Comparison of ENCODE assay signal across 5 cellular contexts in the genomic region with DNA sequence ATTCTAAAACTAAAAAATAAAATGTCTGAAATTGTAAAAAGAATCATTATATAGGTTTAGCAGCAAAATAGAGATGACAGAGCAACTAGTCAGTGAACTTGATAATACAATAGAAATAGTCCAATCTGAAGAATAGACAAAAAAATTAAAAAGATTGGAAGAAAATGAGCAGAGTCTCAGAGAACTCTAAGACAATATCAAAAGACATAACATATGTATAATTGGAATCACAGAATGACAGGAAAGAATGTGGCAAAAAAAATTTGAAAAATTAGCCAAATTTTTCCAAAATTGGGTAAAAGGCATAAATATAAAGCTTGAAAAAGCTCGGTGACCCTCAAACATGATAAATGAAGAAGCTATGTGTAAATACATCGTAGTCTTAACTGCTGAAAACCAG.
"Had no signal": no experiment of that assay in that cellular context is flagged by ENCODE, and none has a peak within 500 bp of the region (broad histone marks: within the 10 kb centered on the region; RNA-seq: fewer than 3 reads in every experiment).

No MANE protein-coding gene starts in this region.

- DNase-seq: GDM1 had no signal

- FAIRE-seq: GM12878, GM12891, GM12892, GM18507 had no signal

- H3K4me3 ChIP-seq: GM12878 had no signal

- ATAC-seq: GM12878 had no signal
